9 cellular contexts compared by ENCODE assay signal in genomic region chr6:154229796-154230195, GRCh38.
DNase-seq lines count a peak whose midpoint lies in the region; ATAC-seq lines count a peak whose summit lies in the region.
"Had no signal": no experiment of that assay in that cellular context is flagged by ENCODE, and none has a peak within 500 bp of the region (broad histone marks: within the 10 kb centered on the region; RNA-seq: fewer than 3 reads in every experiment).

No MANE protein-coding gene starts in this region.

- ATAC-seq in GM19025 (IDR thresholded peaks at IDR 0.05; ENCODE audit: low read depth, unreplicated experiment) (peak; percentile 73), HG03060 (IDR thresholded peaks at IDR 0.05; ENCODE audit: low read depth, unreplicated experiment) (peak; percentile 85), left ventricle myocardium superior (no peak)

- peaks cover 46% of the 10 kb centered on the region for H3K4me1 Mint-ChIP-seq in activated CD4-positive, alpha-beta T cell treated with anti-CD3 and anti-CD28 coated beads, Interleukin-2, amount 10 ng/mL, durations not matched to agents 24 days and 14 days

- H3K4me3 Mint-ChIP-seq in activated CD4-positive, alpha-beta T cell treated with anti-CD3 and anti-CD28 coated beads, Interleukin-2, amount 10 ng/mL, durations not matched to agents 24 days and 14 days: peak overlapping the region; percentile 76

- intact Hi-C loops in activated CD4-positive, alpha-beta T cell treated with anti-CD3 and anti-CD28 coated beads, Interleukin-2, amount 10 ng/mL, durations not matched to agents 24 days and 14 days (cut with micrococcal nuclease): loop anchor here (1.0 to 5.0 kb wide), 5 partner anchors 17 to 88 kb away; no protein-coding TSS in a partner anchor
- intact Hi-C loops in left ventricle myocardium superior (cut with micrococcal nuclease): no loop called here

- peaks cover 4% of the 10 kb centered on the region for H3K36me3 Mint-ChIP-seq in activated CD4-positive, alpha-beta T cell treated with anti-CD3 and anti-CD28 coated beads, Interleukin-2, amount 10 ng/mL, durations not matched to agents 24 days and 14 days (ENCODE audit: low read depth)
- H3K36me3 Mint-ChIP-seq: naive B cell had no signal

- DNase-seq in activated CD4-positive, alpha-beta T cell treated with anti-CD3 and anti-CD28 coated beads, Interleukin-2, amount 10 ng/mL, durations not matched to agents 24 days and 14 days: peak; percentile 89
- peak; percentile 46 to 71 for DNase-seq in stimulated activated CD4-positive, alpha-beta T cell treated with anti-CD3 and anti-CD28 coated beads, Interleukin-4, amount 100 ng/mL, for 4 hours
- DNase-seq in retina (no peak), left ventricle myocardium superior (no peak), NCI-H187 treated with DMSO at 0.1 percent for 48 hours (lab: John Stamatoyannopoulos, UW) (no peak), UCSD-AML1 (lab: John Stamatoyannopoulos, UW; ENCODE audit: unreplicated experiment) (no peak)
- DNase-seq: naive B cell had no signal

- no peaks in the 10 kb centered on the region for H3K27me3 Mint-ChIP-seq in activated CD4-positive, alpha-beta T cell treated with anti-CD3 and anti-CD28 coated beads, Interleukin-2, amount 10 ng/mL, durations not matched to agents 24 days and 14 days

- H3K27ac Mint-ChIP-seq in activated CD4-positive, alpha-beta T cell treated with anti-CD3 and anti-CD28 coated beads, Interleukin-2, amount 10 ng/mL, durations not matched to agents 24 days and 14 days: peak overlapping the region; percentile 65
- H3K27ac Mint-ChIP-seq: naive B cell had no signal

- peaks cover 3% of the 10 kb centered on the region for H3K9me3 Mint-ChIP-seq in activated CD4-positive, alpha-beta T cell treated with anti-CD3 and anti-CD28 coated beads, Interleukin-2, amount 10 ng/mL, durations not matched to agents 24 days and 14 days

Comparison
In these comparisons a context has a peak if more than half of its experiments do, and no peak if none do; other contexts are left out.
1. DNase-seq: peak in activated CD4-positive, alpha-beta T cell treated with anti-CD3 and anti-CD28 coated beads, Interleukin-2, amount 10 ng/mL, durations not matched to agents 24 days and 14 days (single experiment) and stimulated activated CD4-positive, alpha-beta T cell treated with anti-CD3 and anti-CD28 coated beads, Interleukin-4, amount 100 ng/mL, for 4 hours (2 of 2); none in retina (single experiment), left ventricle myocardium superior (single experiment), NCI-H187 treated with DMSO at 0.1 percent for 48 hours (single experiment) and UCSD-AML1 (single experiment).